1 cellular context compared by ENCODE assay signal in genomic region chr6:7446644-7447325, GRCh38.
TF ChIP-seq lines count a peak whose summit lies in the region.

No MANE protein-coding gene starts in this region.

TF ChIP-seq in HepG2, 621 proteins besides CTCF, POLR2A, EP300 and RAD21 (continued from another document):
- TF ChIP-seq E2F1 (CRISPR knock-in tag; IDR thresholded peaks at IDR 0.05) = no peak
- TF ChIP-seq STAG1 (CRISPR knock-in tag; IDR thresholded peaks at IDR 0.05) = peak; percentile 64
- TF ChIP-seq SAP130 (CRISPR knock-in tag; IDR thresholded peaks at IDR 0.05; ENCODE audit: low read depth) = peak; percentile 66
- TF ChIP-seq SALL1 (CRISPR knock-in tag; IDR thresholded peaks at IDR 0.05) = peak; percentile 72
- TF ChIP-seq SALL2 (CRISPR knock-in tag; IDR thresholded peaks at IDR 0.05) = peak; percentile 60; the same call in 1 of the 2 replicates
- TF ChIP-seq PITX1 (CRISPR knock-in tag; IDR thresholded peaks at IDR 0.05) = 0 out of 2 replicates have a peak, but pooled peaks have one; percentile 12
- 0 out of 2 replicates have a peak, but pooled peaks have one; percentile 49 for TF ChIP-seq NFKB2 (CRISPR knock-in tag; IDR thresholded peaks at IDR 0.05; ENCODE audit: borderline replicate concordance)
- peak; percentile 46; the same call in 1 of the 2 replicates for TF ChIP-seq ZFY (CRISPR knock-in tag; IDR thresholded peaks at IDR 0.05)
- 0 out of 2 replicates have a peak, but pooled peaks have one; percentile 24 for TF ChIP-seq ZNF691 (CRISPR knock-in tag; IDR thresholded peaks at IDR 0.05; ENCODE audit: borderline replicate concordance, low read depth)
- TF ChIP-seq ISL2 (CRISPR knock-in tag; IDR thresholded peaks at IDR 0.05) = peak; percentile 24
- TF ChIP-seq MXD1 (CRISPR knock-in tag; IDR thresholded peaks at IDR 0.05) = 0 out of 2 replicates have a peak, but pooled peaks have one; percentile 31
- peak; percentile 25 for TF ChIP-seq ZNF883 (CRISPR knock-in tag; IDR thresholded peaks at IDR 0.05; ENCODE audit: not compliant biosample characterization)
- TF ChIP-seq SMAD3 (CRISPR knock-in tag; IDR thresholded peaks at IDR 0.05) = 0 out of 2 replicates have a peak, but pooled peaks have one; percentile 40
- 0 out of 2 replicates have a peak, but pooled peaks have one; percentile 14 for TF ChIP-seq KAT8 (CRISPR knock-in tag; IDR thresholded peaks at IDR 0.05)
- TF ChIP-seq ZNF772 (CRISPR knock-in tag; IDR thresholded peaks at IDR 0.05) = 0 out of 2 replicates have a peak, but pooled peaks have one; percentile 23
- TF ChIP-seq ZNF234 (CRISPR knock-in tag; conservative IDR thresholded peaks at IDR 0.05) = no peak
- no peak for TF ChIP-seq MAZ (IDR thresholded peaks at IDR 0.05; ENCODE audit: borderline replicate concordance, low read depth, low read length)
- TF ChIP-seq MAZ (CRISPR knock-in tag; IDR thresholded peaks at IDR 0.05; ENCODE audit: low read depth) = 0 out of 2 replicates have a peak, but pooled peaks have one; percentile 12
- no peak for TF ChIP-seq ZNF136 (CRISPR knock-in tag; IDR thresholded peaks at IDR 0.05; ENCODE audit: low read depth)
- no peak for TF ChIP-seq ZC3H13 (CRISPR knock-in tag; IDR thresholded peaks at IDR 0.05)
- TF ChIP-seq ZNF605 (CRISPR knock-in tag; IDR thresholded peaks at IDR 0.05) = peak; percentile 24; the same call in 1 of the 2 replicates
TF ChIP-seq in HepG2: peak in this region for 41.
